Comparison of ENCODE assay signal across 18 cellular contexts in genomic region chr6:99711925-99712324, GRCh38.
DNase-seq lines count a peak whose midpoint lies in the region; ATAC-seq, FAIRE-seq and TF ChIP-seq lines count a peak whose summit lies in the region.
"Had no signal": no experiment of that assay in that cellular context is flagged by ENCODE, and none has a peak within 500 bp of the region (broad histone marks: within the 10 kb centered on the region; RNA-seq: fewer than 3 reads in every experiment).

No MANE protein-coding gene starts in this region.

- H2AFZ ChIP-seq in GM23338 = peak overlapping the region; percentile 87
- H2AFZ ChIP-seq in K562 (ENCODE audit: low read depth, low read length) = peak overlapping the region; percentile 28; the same call in 1 of the 2 replicates

- no peaks in the 10 kb centered on the region for H4K20me1 ChIP-seq in GM23338 (replicated peaks; ENCODE audit: insufficient read depth)
- H4K20me1 ChIP-seq in K562 (replicated peaks; ENCODE audit: control insufficient read depth, insufficient read depth, low read length) = no peaks in the 10 kb centered on the region

- H3K9me2 ChIP-seq in GM23338 (ENCODE audit: insufficient read depth) = no peaks in the 10 kb centered on the region

- intact Hi-C loops in K562 (cut with micrococcal nuclease) = no loop called here
- intact Hi-C loops in upper lobe of right lung (cut with DNase I) = no loop called here
- intact Hi-C loops in left lung (cut with DNase I) = no loop called here

- H3K9ac ChIP-seq in K562 (ENCODE audit: insufficient read depth in 1 of 2, low read depth in 2 of 2, low read length in 2 of 2) = no peak overlapping the region

- H3K4me3 ChIP-seq in GM23338 (no peak overlapping the region), K562 (no peak overlapping the region), upper lobe of right lung (no peak overlapping the region), left lung (no peak overlapping the region)
- H3K4me3 ChIP-seq: HAP-1 had no signal

- no peaks in the 10 kb centered on the region for H3F3A ChIP-seq in GM23338 (replicated peaks; ENCODE audit: low read depth)

- no peak for TF ChIP-seq EP300 in K562 (IDR thresholded peaks at IDR 0.05; ENCODE audit: low read length)

- POLR2A ChIA-PET in K562 (lab: Yijun Ruan, JAX) = no interaction called here

- H3K27ac ChIP-seq in GM23338 (ENCODE audit: low read depth) (no peak overlapping the region), K562 (ENCODE audit: extremely low read depth, low read depth, low read length) (no peak overlapping the region), upper lobe of right lung (no peak overlapping the region), left lung (no peak overlapping the region)

- no peak for TF ChIP-seq POLR2A in K562 (conservative IDR thresholded peaks at IDR 0.05)

- no peaks in the 10 kb centered on the region for H3K36me3 Mint-ChIP-seq in GM23338 (ENCODE audit: low read depth)
- H3K36me3 Mint-ChIP-seq: CD4-positive, CD25-positive, alpha-beta regulatory T cell; CD8-positive, alpha-beta memory T cell had no signal

- no peak for DNase-seq in GM23338 (ENCODE audit: low spot score)
- DNase-seq in NCI-H1930 (lab: John Stamatoyannopoulos, UW) = peak; percentile 74 to 91
- DNase-seq in K562 (ENCODE audit: extremely low read depth in 1 of 4, low spot score in 3 of 4) = no peak
- peak; percentile 36 for DNase-seq in upper lobe of right lung
- no peak for DNase-seq in left lung
- DNase-seq: ACHN; BE2C; CD4-positive, CD25-positive, alpha-beta regulatory T cell; CD8-positive, alpha-beta memory T cell; COR-L47; DMS 273 treated with DMSO at 0.1 percent for 48 hours; DMS53 had no signal

- no peak overlapping the region for H3K4me2 ChIP-seq in GM23338
- no peak overlapping the region for H3K4me2 ChIP-seq in K562 (ENCODE audit: insufficient read depth, low read length)

- 14% methylated on average over 6 of the region's 6 CpGs for WGBS in K562 (ENCODE audit: insufficient coverage, low coverage, missing lambda C conversion rate)

- H3K4me1 Mint-ChIP-seq in GM23338 = peaks cover 15% of the 10 kb centered on the region
- H3K4me1 Mint-ChIP-seq: CD4-positive, CD25-positive, alpha-beta regulatory T cell; CD8-positive, alpha-beta memory T cell had no signal

- H3K4me3 Mint-ChIP-seq in GM23338 = no peak overlapping the region
- H3K4me3 Mint-ChIP-seq: CD4-positive, CD25-positive, alpha-beta regulatory T cell; CD8-positive, alpha-beta memory T cell had no signal

- no peaks in the 10 kb centered on the region for H3K9me3 ChIP-seq in K562 (replicated peaks; ENCODE audit: control insufficient read depth, insufficient read depth, low read depth, low read length)
- no peaks in the 10 kb centered on the region for H3K9me3 ChIP-seq in upper lobe of right lung
- H3K9me3 ChIP-seq in left lung = no peaks in the 10 kb centered on the region
- H3K9me3 ChIP-seq: BE2C, HAP-1 had no signal

- ATAC-seq in GM23338 (no peak), K562 (no peak), upper lobe of right lung (no peak), GM18907 (IDR thresholded peaks at IDR 0.05; ENCODE audit: unreplicated experiment) (no peak), left lung (no peak)

- H3K27me3 Mint-ChIP-seq in GM23338 (ENCODE audit: insufficient read depth, low read depth, poor library complexity) = no peaks in the 10 kb centered on the region

- H3K9me3 Mint-ChIP-seq in GM23338 = no peaks in the 10 kb centered on the region; the same call in 2 of the 3 replicates

- in situ Hi-C loops in K562 (cut with MboI) = no loop called here

- H3K79me2 ChIP-seq in GM23338 (replicated peaks; ENCODE audit: insufficient read depth) = no peaks in the 10 kb centered on the region
- no peaks in the 10 kb centered on the region for H3K79me2 ChIP-seq in K562 (ENCODE audit: control insufficient read depth, insufficient read depth, low read length)

- BruUV-seq in K562 (replicated peaks; lab: Mats Ljungman, UMichigan) = no TSS peak

- H3K36me3 ChIP-seq in GM23338 (ENCODE audit: insufficient read depth) (no peaks in the 10 kb centered on the region), K562 (ENCODE audit: control insufficient read depth, insufficient read depth, low read length) (no peaks in the 10 kb centered on the region), upper lobe of right lung (no peaks in the 10 kb centered on the region), left lung (no peaks in the 10 kb centered on the region)
- H3K36me3 ChIP-seq: BE2C, HAP-1 had no signal

- peaks cover 14% of the 10 kb centered on the region for H3K4me1 ChIP-seq in GM23338 (ENCODE audit: insufficient read depth)
- peaks cover 0 to 6% of the 10 kb centered on the region in 2 experiments; a peak in 1 of 5 replicates for H3K4me1 ChIP-seq in K562 (replicated peaks in 1 of 2; ENCODE audit: control insufficient read depth in 2 of 2, insufficient read depth in 2 of 2, low read length in 2 of 2)
- no peaks in the 10 kb centered on the region for H3K4me1 ChIP-seq in upper lobe of right lung
- H3K4me1 ChIP-seq in left lung = no peaks in the 10 kb centered on the region
- H3K4me1 ChIP-seq: BE2C, HAP-1 had no signal

- TF ChIP-seq CTCF in GM23338 (conservative IDR thresholded peaks at IDR 0.05; ENCODE audit: low read depth in 2 of 2) = no peak
- TF ChIP-seq CTCF in K562 (IDR thresholded peaks at IDR 0.05 in 2 of 3, conservative IDR thresholded peaks at IDR 0.05 in 1 of 3; ENCODE audit: insufficient read depth in 2 of 3, low read depth in 1 of 3, low read length in 3 of 3) = no peak
- TF ChIP-seq CTCF in upper lobe of right lung (IDR thresholded peaks at IDR 0.05) = no peak
- no peak for TF ChIP-seq CTCF in left lung (IDR thresholded peaks at IDR 0.05)

- H3K27ac Mint-ChIP-seq in GM23338 = no peak overlapping the region
- H3K27ac Mint-ChIP-seq: CD4-positive, CD25-positive, alpha-beta regulatory T cell had no signal

- TF ChIP-seq RAD21 in K562 (CRISPR knock-in tag; conservative IDR thresholded peaks at IDR 0.05 in 1 of 2, IDR thresholded peaks at IDR 0.05 in 1 of 2) = no peak

- no peaks in the 10 kb centered on the region for H3K9me1 ChIP-seq in K562 (ENCODE audit: control insufficient read depth, insufficient read depth, low read length)

- CTCF ChIA-PET in K562 (lab: Yijun Ruan, JAX; ENCODE audit: low intra/inter-chr PET ratio) = no interaction called here

- H3K27me3 ChIP-seq in GM23338 (ENCODE audit: insufficient read depth) (no peaks in the 10 kb centered on the region), K562 (ENCODE audit: control insufficient read depth in 2 of 2, insufficient read depth in 2 of 2, low read length in 2 of 2) (no peaks in the 10 kb centered on the region), upper lobe of right lung (no peaks in the 10 kb centered on the region), left lung (no peaks in the 10 kb centered on the region)
- H3K27me3 ChIP-seq: BE2C had no signal

- FAIRE-seq in K562 (lab: Jason Lieb, UNC) = no peak
- FAIRE-seq: A204.1, G401.6, GM12891, GM18507 had no signal

TF ChIP-seq in GM23338, 12 proteins besides CTCF, POLR2A, EP300 and RAD21 (continues in another document):
- TF ChIP-seq ETS1 (IDR thresholded peaks at IDR 0.05) = no peak
- no peak for TF ChIP-seq ZNF114 (CRISPR knock-in tag; IDR thresholded peaks at IDR 0.05)

TF ChIP-seq in K562, 482 proteins besides CTCF, POLR2A, EP300 and RAD21:
- TF ChIP-seq NCOA1 (IDR thresholded peaks at IDR 0.05; ENCODE audit: low read depth) (no peak), YY1 (IDR thresholded peaks at IDR 0.05; ENCODE audit: borderline replicate concordance in 1 of 3, control insufficient read depth in 1 of 3, extremely low read depth in 1 of 3, insufficient read depth in 3 of 3, insufficient read length in 1 of 3, insufficient replicate concordance in 2 of 3, low read depth in 1 of 3, low read length in 2 of 3) (peak in 1 of 3 experiments; percentile 52)
TF ChIP-seq in K562: peak in this region for 1.

Comparison
In these comparisons a context has a peak if more than half of its experiments do, and no peak if none do; other contexts are left out.
1. DNase-seq: peak in NCI-H1930 (2 of 2) and upper lobe of right lung (single experiment); none in GM23338 (single experiment), K562 (0 of 4) and left lung (0 of 2).